ENCODE assay signal across 8 cellular contexts in genomic region chr20:61886721-61887658, GRCh38.
DNase-seq lines count a peak whose midpoint lies in the region; ATAC-seq, FAIRE-seq and TF ChIP-seq lines count a peak whose summit lies in the region.

No MANE protein-coding gene starts in this region.

- POLR2A ChIA-PET in A549 (lab: Yijun Ruan, JAX): no interaction called here

- H3K9me3 ChIP-seq in A549: no peaks in the 10 kb centered on the region; the same call in 2 of the 3 replicates

- FAIRE-seq in A549 (lab: Jason Lieb, UNC): no peak

- H3K4me1 ChIP-seq in A549: no peaks in the 10 kb centered on the region

- H3K27ac ChIP-seq in A549: no peak overlapping the region

- no peak for TF ChIP-seq EP300 in A549 (IDR thresholded peaks at IDR 0.05)

- intact Hi-C loops in head of caudate nucleus (cut with DNase I): loop anchor here (5.0 kb wide), 1 partner anchor 145 kb away; no protein-coding TSS in a partner anchor

- DNase-seq in A549 (ENCODE audit: low read depth in 1 of 2, low spot score in 1 of 2) (peak; percentile 45 to 57), ELR (ENCODE audit: low read depth) (peak; percentile 44), NCI-H146 treated with DMSO at 0.1 percent for 48 hours (lab: John Stamatoyannopoulos, UW; ENCODE audit: unreplicated experiment) (peak; percentile 15), head of caudate nucleus (peak in 41 of 42 donors; percentile 24 to 82 (median 57)), retinal pigment epithelial cell (ENCODE audit: low read depth) (no peak)
- peak; percentile 61 for DNase-seq in activated CD8-positive, alpha-beta memory T cell treated with anti-CD3 and anti-CD28 coated beads, Interleukin-2, amount 50 U/mL, for 48 hours

- H3K4me3 ChIP-seq in A549: no peak overlapping the region
- no peak overlapping the region for H3K4me3 ChIP-seq in retinal pigment epithelial cell (ENCODE audit: low read length)

- CTCF ChIA-PET in A549 (lab: Yijun Ruan, JAX): interaction anchor here (0.6 to 4.3 kb wide), 16 partner anchors 9 to 1830 kb away, joined by 3 to 27 read pairs (median 5); no protein-coding TSS in a partner anchor

- peak; percentile 70 to 74 for TF ChIP-seq RAD21 in A549 (conservative IDR thresholded peaks at IDR 0.05 in 1 of 2, IDR thresholded peaks at IDR 0.05 in 1 of 2)

- WGBS in A549 (ENCODE audit: missing lambda C conversion rate): 23% methylated on average over 16 of the region's 22 CpGs

- no peak for TF ChIP-seq POLR2A in A549 (IDR thresholded peaks at IDR 0.05; ENCODE audit: low read length)

- H3K4me2 ChIP-seq in A549: no peak overlapping the region

- TF ChIP-seq CTCF in A549 (IDR thresholded peaks at IDR 0.05): peak; percentile 71
- peak; percentile 95 for TF ChIP-seq CTCF in retinal pigment epithelial cell (conservative IDR thresholded peaks at IDR 0.05; ENCODE audit: low read depth, low read length)

- ATAC-seq in A549 (peak; percentile 77 to 90; a peak in 5 of 6 replicates), GM21367 (IDR thresholded peaks at IDR 0.05; ENCODE audit: unreplicated experiment) (no peak), GM21737 (IDR thresholded peaks at IDR 0.05; ENCODE audit: unreplicated experiment) (no peak)

TF ChIP-seq in A549, 52 proteins besides CTCF, POLR2A, EP300 and RAD21:
- TF ChIP-seq PBX3 (IDR thresholded peaks at IDR 0.05) (no peak), MAZ (IDR thresholded peaks at IDR 0.05; ENCODE audit: borderline replicate concordance, low read depth, low read length) (no peak), TFCP2L1 (CRISPR knock-in tag; IDR thresholded peaks at IDR 0.05) (no peak), SMC3 (IDR thresholded peaks at IDR 0.05) (peak; percentile 43)

Comparison
In these comparisons a context has a peak if more than half of its experiments do, and no peak if none do; other contexts are left out.
1. ATAC-seq: peak in A549 (2 of 2); none in GM21367 (single experiment) and GM21737 (single experiment).